1 cellular context compared by ENCODE assay signal in genomic region chr2:102420290-102420689, GRCh38.
A peak's percentile ranks its signal among the peaks of the same experiment; 100 is the strongest.
TF ChIP-seq lines count a peak whose summit lies in the region.

No MANE protein-coding gene starts in this region.

TF ChIP-seq in K562, 482 proteins besides CTCF, POLR2A, EP300 and RAD21 (continues in another document):
- TF ChIP-seq SREBF1 (IDR thresholded peaks at IDR 0.05; ENCODE audit: borderline replicate concordance, low read depth, low read length) (no peak), TEAD4 (IDR thresholded peaks at IDR 0.05; ENCODE audit: low read length) (peak; percentile 93), TEAD4 (CRISPR knock-in tag; IDR thresholded peaks at IDR 0.05; ENCODE audit: borderline replicate concordance) (no peak), ILF3 (IDR thresholded peaks at IDR 0.05; ENCODE audit: borderline replicate concordance) (no peak), ZBTB26 (CRISPR knock-in tag; IDR thresholded peaks at IDR 0.05) (no peak), FOS (IDR thresholded peaks at IDR 0.05; ENCODE audit: extremely low read depth, insufficient read length) (no peak), FOSL1 (tag; conservative IDR thresholded peaks at IDR 0.05) (no peak), CTCFL (IDR thresholded peaks at IDR 0.05; ENCODE audit: borderline replicate concordance, insufficient read depth, low read depth, low read length, poor library complexity, severe bottlenecking) (no peak), MEF2D (tag; conservative IDR thresholded peaks at IDR 0.05; ENCODE audit: low read depth) (no peak), TCF3 (CRISPR knock-in tag; IDR thresholded peaks at IDR 0.05) (peak; percentile 84), SREBF2 (CRISPR knock-in tag; IDR thresholded peaks at IDR 0.05) (no peak), NR0B1 (IDR thresholded peaks at IDR 0.05; ENCODE audit: partially characterized antibody) (no peak), NR4A1 (CRISPR knock-in tag; IDR thresholded peaks at IDR 0.05) (no peak), NR4A1 (tag; IDR thresholded peaks at IDR 0.05) (no peak), NBN (IDR thresholded peaks at IDR 0.05; ENCODE audit: low read depth) (no peak), ATF6 (CRISPR knock-in tag; IDR thresholded peaks at IDR 0.05) (no peak), HCFC1 (IDR thresholded peaks at IDR 0.05; ENCODE audit: low read depth, low read length) (no peak), NR2C1 (IDR thresholded peaks at IDR 0.05) (no peak), NR2C1 (tag; IDR thresholded peaks at IDR 0.05) (no peak), MXI1 (IDR thresholded peaks at IDR 0.05; ENCODE audit: low read depth, low read length) (no peak), EGR1 (conservative IDR thresholded peaks at IDR 0.05) (peak; percentile 64; the same call in 1 of the 2 replicates), RFX7 (CRISPR knock-in tag; IDR thresholded peaks at IDR 0.05) (no peak), COPS2 (conservative IDR thresholded peaks at IDR 0.05) (no peak), MTF1 (CRISPR knock-in tag; IDR thresholded peaks at IDR 0.05; ENCODE audit: borderline replicate concordance) (no peak), RBM22 (IDR thresholded peaks at IDR 0.05; ENCODE audit: low read depth, low read length, poor library complexity, severe bottlenecking) (no peak), HSF4 (CRISPR knock-in tag; IDR thresholded peaks at IDR 0.05; ENCODE audit: borderline replicate concordance) (no peak), KDM2B (CRISPR knock-in tag; IDR thresholded peaks at IDR 0.05) (no peak), VEZF1 (CRISPR knock-in tag; IDR thresholded peaks at IDR 0.05) (peak; percentile 46), C11orf30 (IDR thresholded peaks at IDR 0.05; ENCODE audit: low read depth) (no peak), STAT5A (IDR thresholded peaks at IDR 0.05; ENCODE audit: borderline replicate concordance, low read length) (peak; percentile 65), HNRNPLL (IDR thresholded peaks at IDR 0.05; ENCODE audit: low read depth, low read length, poor library complexity, severe bottlenecking) (no peak), IRF1 (CRISPR knock-in tag; IDR thresholded peaks at IDR 0.05; ENCODE audit: borderline replicate concordance) (no peak), TCF7 (IDR thresholded peaks at IDR 0.05; ENCODE audit: borderline replicate concordance) (no peak), GATA2 (CRISPR knock-in tag; IDR thresholded peaks at IDR 0.05) (0 out of 2 replicates have a peak, but pooled peaks have one; percentile 28), CXXC5 (CRISPR knock-in tag; IDR thresholded peaks at IDR 0.05) (peak; percentile 37; the same call in 1 of the 2 replicates), FOXA1 (IDR thresholded peaks at IDR 0.05; ENCODE audit: borderline replicate concordance) (no peak), ZNF224 (CRISPR knock-in tag; IDR thresholded peaks at IDR 0.05) (no peak), ZNF408 (CRISPR knock-in tag; IDR thresholded peaks at IDR 0.05; ENCODE audit: low read depth) (no peak), HDGF (IDR thresholded peaks at IDR 0.05) (no peak), ZBTB12 (CRISPR knock-in tag; IDR thresholded peaks at IDR 0.05) (peak; percentile 6; the same call in 1 of the 2 replicates), MYNN (IDR thresholded peaks at IDR 0.05) (no peak), MYNN (CRISPR knock-in tag; IDR thresholded peaks at IDR 0.05) (no peak), PPARD (CRISPR knock-in tag; IDR thresholded peaks at IDR 0.05) (no peak), ZNF695 (CRISPR knock-in tag; IDR thresholded peaks at IDR 0.05) (no peak), TAL1 (IDR thresholded peaks at IDR 0.05) (peak; percentile 84), ZNF586 (CRISPR knock-in tag; conservative IDR thresholded peaks at IDR 0.05) (no peak), ZBTB11 (CRISPR knock-in tag; IDR thresholded peaks at IDR 0.05) (peak in 1 of 3 experiments; percentile 44; a peak in 2 of 6 replicates), TSHZ1 (CRISPR knock-in tag; IDR thresholded peaks at IDR 0.05) (no peak), NRF1 (conservative IDR thresholded peaks at IDR 0.05 in 1 of 2, IDR thresholded peaks at IDR 0.05 in 1 of 2) (no peak), ZNF444 (CRISPR knock-in tag; IDR thresholded peaks at IDR 0.05) (no peak)
